In genomic region chr6:45667265-45667664, GRCh38 we compare ENCODE assay signal across 1 cellular context.
TF ChIP-seq lines count a peak whose summit lies in the region.

No MANE protein-coding gene starts in this region.

TF ChIP-seq in WTC11, 78 proteins besides CTCF, POLR2A, EP300 and RAD21 (continued from another document):
- no peak for TF ChIP-seq PRRX2 (CRISPR knock-in tag; IDR thresholded peaks at IDR 0.05)
- no peak for TF ChIP-seq ATF3 (CRISPR knock-in tag; conservative IDR thresholded peaks at IDR 0.05)
- TF ChIP-seq E2F5 (CRISPR knock-in tag; IDR thresholded peaks at IDR 0.05) = no peak
- TF ChIP-seq ARID4B (CRISPR knock-in tag; IDR thresholded peaks at IDR 0.05; ENCODE audit: borderline replicate concordance) = no peak
- TF ChIP-seq MYBL2 (CRISPR knock-in tag; IDR thresholded peaks at IDR 0.05) = no peak
- no peak for TF ChIP-seq FOXJ3 (CRISPR knock-in tag; IDR thresholded peaks at IDR 0.05; ENCODE audit: borderline replicate concordance)
- TF ChIP-seq IRF1 (CRISPR knock-in tag; IDR thresholded peaks at IDR 0.05) = no peak
- no peak for TF ChIP-seq SP1 (CRISPR knock-in tag; conservative IDR thresholded peaks at IDR 0.05)
TF ChIP-seq in WTC11: peak in this region for 0.
